In genomic region chr10:22229756-22230330, GRCh38 we compare ENCODE assay signal across 2 cellular contexts.
TF ChIP-seq lines count a peak whose summit lies in the region.

No MANE protein-coding gene starts in this region.

TF ChIP-seq in K562, 482 proteins besides CTCF, POLR2A, EP300 and RAD21 (continued from another document and continues in another):
- TF ChIP-seq MLX (CRISPR knock-in tag; conservative IDR thresholded peaks at IDR 0.05), result no peak
- TF ChIP-seq TAF9B (IDR thresholded peaks at IDR 0.05; ENCODE audit: partially characterized antibody), result peak; percentile 5
- no peak for TF ChIP-seq SRSF7 (optimal IDR thresholded peaks at IDR 0.05; ENCODE audit: low read depth, low read length)
- no peak; the same call in 1 of the 2 replicates for TF ChIP-seq DEAF1 (CRISPR knock-in tag; IDR thresholded peaks at IDR 0.05)
- TF ChIP-seq FOSL1 (tag; conservative IDR thresholded peaks at IDR 0.05), result no peak; the same call in 1 of the 2 replicates
- TF ChIP-seq DDX20 (tag; IDR thresholded peaks at IDR 0.05; ENCODE audit: low read depth), result 0 out of 2 replicates have a peak, but pooled peaks have one; percentile 44
- no peak for TF ChIP-seq HINFP (tag; conservative IDR thresholded peaks at IDR 0.05; ENCODE audit: low read depth)
- no peak for TF ChIP-seq BRF1 (IDR thresholded peaks at IDR 0.05; ENCODE audit: borderline replicate concordance, extremely low read depth, insufficient read length)
- no peak for TF ChIP-seq ZNF316 (IDR thresholded peaks at IDR 0.05)
- no peak for TF ChIP-seq RHOXF2B (CRISPR knock-in tag; conservative IDR thresholded peaks at IDR 0.05)
- TF ChIP-seq SMAD1 (IDR thresholded peaks at IDR 0.05; ENCODE audit: low read depth, low read length, partially characterized antibody), result no peak
- TF ChIP-seq NR2C2 (CRISPR knock-in tag; IDR thresholded peaks at IDR 0.05), result no peak
- no peak for TF ChIP-seq NR2C2 (tag; IDR thresholded peaks at IDR 0.05)
- no peak for TF ChIP-seq ZNF239 (CRISPR knock-in tag; IDR thresholded peaks at IDR 0.05)
- 0 out of 2 replicates have a peak, but pooled peaks have one; percentile 93 for TF ChIP-seq POLR2H (tag; IDR thresholded peaks at IDR 0.05; ENCODE audit: low read depth)
- 0 out of 2 replicates have a peak, but pooled peaks have one; percentile 2 for TF ChIP-seq TARDBP (IDR thresholded peaks at IDR 0.05)
- no peak for TF ChIP-seq GTF2B (IDR thresholded peaks at IDR 0.05; ENCODE audit: extremely low read depth, insufficient read length)
- no peak for TF ChIP-seq HDAC8 (tag; IDR thresholded peaks at IDR 0.05)
- no peak for TF ChIP-seq SP1 (CRISPR knock-in tag; IDR thresholded peaks at IDR 0.05)
- 0 out of 2 replicates have a peak, but pooled peaks have one; percentile 13 for TF ChIP-seq CEBPB (tag; IDR thresholded peaks at IDR 0.05)
- TF ChIP-seq TOE1 (IDR thresholded peaks at IDR 0.05; ENCODE audit: borderline replicate concordance), result 0 out of 2 replicates have a peak, but pooled peaks have one; percentile 3
- no peak for TF ChIP-seq TOE1 (CRISPR knock-in tag; IDR thresholded peaks at IDR 0.05; ENCODE audit: borderline replicate concordance, low read depth)

TF ChIP-seq in liver, 16 proteins besides CTCF, POLR2A, EP300 and RAD21 (continued from another document):
- TF ChIP-seq ZBTB33 (IDR thresholded peaks at IDR 0.05) (no peak), SP1 (IDR thresholded peaks at IDR 0.05) (no peak), RXRA (IDR thresholded peaks at IDR 0.05) (no peak), ATF3 (IDR thresholded peaks at IDR 0.05) (no peak), YY1 (IDR thresholded peaks at IDR 0.05) (no peak), REST (IDR thresholded peaks at IDR 0.05) (no peak), FOXA1 (IDR thresholded peaks at IDR 0.05) (no peak), JUND (IDR thresholded peaks at IDR 0.05) (no peak), GABPA (IDR thresholded peaks at IDR 0.05 in 1 of 2, conservative IDR thresholded peaks at IDR 0.05 in 1 of 2) (no peak), MAX (IDR thresholded peaks at IDR 0.05) (no peak), EGR1 (IDR thresholded peaks at IDR 0.05; ENCODE audit: low read depth in 2 of 2) (no peak), FOXA2 (IDR thresholded peaks at IDR 0.05) (no peak), HNF4G (IDR thresholded peaks at IDR 0.05) (no peak), HNF4A (conservative IDR thresholded peaks at IDR 0.05) (no peak)
